Comparison of ENCODE assay signal across 8 cellular contexts in the genomic region with DNA sequence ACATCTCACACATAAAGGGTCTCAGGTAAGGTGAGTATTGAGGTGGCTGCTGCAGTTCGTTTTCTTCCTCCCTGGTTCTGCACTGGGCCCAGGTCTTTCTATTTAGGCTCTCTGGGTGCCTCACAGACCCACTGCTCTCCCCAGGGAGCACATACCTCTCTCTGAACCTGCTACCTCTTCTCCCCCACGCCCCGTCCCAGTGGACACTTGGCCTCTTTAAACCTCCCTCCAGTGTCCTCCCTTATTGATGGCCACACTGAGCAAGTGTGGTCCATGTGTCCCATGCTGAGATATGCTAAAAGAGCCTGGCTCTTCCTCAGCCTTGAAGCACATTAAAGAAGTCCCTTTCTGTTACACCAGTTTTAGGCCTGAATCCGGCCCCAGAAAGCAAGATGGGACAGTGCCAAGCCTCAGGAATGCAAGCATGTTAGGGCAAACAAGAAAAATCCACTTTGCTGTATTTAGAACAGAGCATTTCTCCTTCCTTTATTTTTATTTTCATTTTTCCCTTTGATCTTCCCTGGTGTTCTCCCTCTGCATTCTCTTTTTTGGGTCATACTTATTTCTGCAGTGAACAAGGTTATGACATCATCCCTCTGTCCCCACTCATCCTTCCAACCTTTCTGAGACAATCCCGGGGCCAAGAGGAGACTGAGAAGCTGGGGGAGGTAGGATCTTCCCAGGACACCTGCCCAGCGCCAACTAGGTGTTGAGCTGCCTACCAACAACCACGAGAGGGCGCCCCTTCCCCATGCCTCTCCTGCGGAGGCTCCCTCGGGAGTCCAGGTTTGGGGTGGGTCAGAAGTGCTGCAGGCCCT. TPM values are rescaled to one million over a fixed set of nuclear protein-coding genes. Genes with fewer than 3 reads are reported as not detected.
DNase-seq lines count a peak whose midpoint lies in the region; ATAC-seq and TF ChIP-seq lines count a peak whose summit lies in the region.

No MANE protein-coding gene starts in this region.

- no peak overlapping the region for H2BK120ac ChIP-seq in neuronal stem cell (ENCODE audit: low read depth, low read length)

- H3K27me3 ChIP-seq in neuronal stem cell (ENCODE audit: control insufficient read depth in 3 of 3, insufficient read depth in 3 of 3, low read depth in 1 of 3, low read length in 3 of 3), result no peaks in the 10 kb centered on the region
- H3K27me3 ChIP-seq in thoracic aorta (replicated peaks; ENCODE audit: insufficient read depth), result no peaks in the 10 kb centered on the region

- H3K27ac ChIP-seq in neuronal stem cell (replicated peaks; ENCODE audit: low read length) (no peak overlapping the region), thoracic aorta (no peak overlapping the region)

- no peak overlapping the region for H3K4me3 ChIP-seq in neuronal stem cell (ENCODE audit: low read length in 2 of 2)
- H3K4me3 ChIP-seq in thoracic aorta, result no peak overlapping the region

- no peaks in the 10 kb centered on the region for H3K36me3 ChIP-seq in neuronal stem cell (replicated peaks in 1 of 2; ENCODE audit: control insufficient read depth in 2 of 2, insufficient read depth in 2 of 2, low read length in 2 of 2)
- no peaks in the 10 kb centered on the region for H3K36me3 ChIP-seq in thoracic aorta

- H3K4me1 ChIP-seq in neuronal stem cell (ENCODE audit: control insufficient read depth in 2 of 2, insufficient read depth in 1 of 2, low read depth in 1 of 2, low read length in 2 of 2) (peaks cover 15 to 16% of the 10 kb centered on the region in 2 donors), thoracic aorta (ENCODE audit: control insufficient read depth in 1 of 2, low read depth in 2 of 2) (peaks cover 6 to 10% of the 10 kb centered on the region in 2 donors)

- no peak overlapping the region for H2AK5ac ChIP-seq in neuronal stem cell (ENCODE audit: low read depth, low read length)

- no peak overlapping the region for H3K4me2 ChIP-seq in neuronal stem cell (ENCODE audit: insufficient read depth, low read length, poor library complexity, severe bottlenecking)

- no peak overlapping the region for H3K18ac ChIP-seq in neuronal stem cell (ENCODE audit: low read length)

- no peaks in the 10 kb centered on the region for H3K27me3 Mint-ChIP-seq in activated T-helper 1 cell treated with anti-CD3 and anti-CD28 coated beads, Interleukin-12 subunit alpha, Interleukin-12 subunit beta, Interleukin-2, Interleukin-4 antibody, amounts not matched to agents 30 ng/mL and 10 ng/mL and 1 ng/mL, durations not matched to agents 14 hours and 24 hours and 36 hours (ENCODE audit: insufficient read depth)

- H3K9ac ChIP-seq in neuronal stem cell (ENCODE audit: low read depth, low read length, poor library complexity), result no peak overlapping the region

- H3K9me3 ChIP-seq in neuronal stem cell (replicated peaks in 1 of 2; ENCODE audit: control insufficient read depth in 2 of 2, insufficient read depth in 1 of 2, low read depth in 1 of 2, low read length in 2 of 2), result no peaks in the 10 kb centered on the region
- H3K9me3 ChIP-seq in thoracic aorta, result no peaks in the 10 kb centered on the region

- H3K14ac ChIP-seq in neuronal stem cell (ENCODE audit: low read length), result no peak overlapping the region

- H3K27ac Mint-ChIP-seq in activated T-helper 1 cell treated with anti-CD3 and anti-CD28 coated beads, Interleukin-12 subunit alpha, Interleukin-12 subunit beta, Interleukin-2, Interleukin-4 antibody, amounts not matched to agents 30 ng/mL and 10 ng/mL and 1 ng/mL, durations not matched to agents 14 hours and 24 hours and 36 hours, result peak overlapping the region; percentile 98

- no peaks in the 10 kb centered on the region for H3K79me1 ChIP-seq in neuronal stem cell (ENCODE audit: low read depth, low read length)

- H3K23ac ChIP-seq in neuronal stem cell (ENCODE audit: low read depth, low read length, poor library complexity), result no peak overlapping the region

- DNase-seq in AG08395 (ENCODE audit: low spot score) (peak; percentile 84), HuH-7 (ENCODE audit: low spot score) (peak; percentile 86), RKO (ENCODE audit: low spot score) (peak; percentile 73), fibroblast of peridontal ligament (ENCODE audit: extremely low read depth) (peak; percentile 52), neuronal stem cell (ENCODE audit: low spot score) (peak; percentile 71), thoracic aorta (ENCODE audit: low spot score) (peak; percentile 33)
- DNase-seq in activated T-helper 1 cell treated with anti-CD3 and anti-CD28 coated beads, Interleukin-12 subunit alpha, Interleukin-12 subunit beta, Interleukin-2, Interleukin-4 antibody, amounts not matched to agents 30 ng/mL and 10 ng/mL and 1 ng/mL, durations not matched to agents 14 hours and 24 hours and 36 hours (ENCODE audit: low spot score), result peak; percentile 69

- H3K4me1 Mint-ChIP-seq in activated T-helper 1 cell treated with anti-CD3 and anti-CD28 coated beads, Interleukin-12 subunit alpha, Interleukin-12 subunit beta, Interleukin-2, Interleukin-4 antibody, amounts not matched to agents 30 ng/mL and 10 ng/mL and 1 ng/mL, durations not matched to agents 14 hours and 24 hours and 36 hours (ENCODE audit: low read depth), result peaks cover 93% of the 10 kb centered on the region

- H3K36me3 Mint-ChIP-seq in activated T-helper 1 cell treated with anti-CD3 and anti-CD28 coated beads, Interleukin-12 subunit alpha, Interleukin-12 subunit beta, Interleukin-2, Interleukin-4 antibody, amounts not matched to agents 30 ng/mL and 10 ng/mL and 1 ng/mL, durations not matched to agents 14 hours and 24 hours and 36 hours (ENCODE audit: low read depth), result peaks cover 5% of the 10 kb centered on the region

- peak; percentile 85 for TF ChIP-seq CTCF in thoracic aorta (IDR thresholded peaks at IDR 0.05)

- H3K9me3 Mint-ChIP-seq in activated T-helper 1 cell treated with anti-CD3 and anti-CD28 coated beads, Interleukin-12 subunit alpha, Interleukin-12 subunit beta, Interleukin-2, Interleukin-4 antibody, amounts not matched to agents 30 ng/mL and 10 ng/mL and 1 ng/mL, durations not matched to agents 14 hours and 24 hours and 36 hours, result no peaks in the 10 kb centered on the region

- H3K4me3 Mint-ChIP-seq in activated T-helper 1 cell treated with anti-CD3 and anti-CD28 coated beads, Interleukin-12 subunit alpha, Interleukin-12 subunit beta, Interleukin-2, Interleukin-4 antibody, amounts not matched to agents 30 ng/mL and 10 ng/mL and 1 ng/mL, durations not matched to agents 14 hours and 24 hours and 36 hours, result peak overlapping the region; percentile 78

- H4K8ac ChIP-seq in neuronal stem cell (ENCODE audit: low read depth, low read length), result no peak overlapping the region

- H2BK12ac ChIP-seq in neuronal stem cell (ENCODE audit: low read length), result no peak overlapping the region

- H4K91ac ChIP-seq in neuronal stem cell (ENCODE audit: low read depth, low read length, poor library complexity), result no peak overlapping the region

- H2BK15ac ChIP-seq in neuronal stem cell (ENCODE audit: low read length), result no peak overlapping the region

- ATAC-seq in GM18519 (IDR thresholded peaks at IDR 0.05; ENCODE audit: low FRiP score, unreplicated experiment), result peak; percentile 0
- no peak for ATAC-seq in thoracic aorta (ENCODE audit: insufficient number of reproducible peaks, low FRiP score, low read depth)

- H2BK5ac ChIP-seq in neuronal stem cell (ENCODE audit: low read length), result no peak overlapping the region

- no peak overlapping the region for H3K4ac ChIP-seq in neuronal stem cell (ENCODE audit: low read length)

- no peak overlapping the region for H2AFZ ChIP-seq in neuronal stem cell (ENCODE audit: low read length)

- intact Hi-C loops in activated T-helper 1 cell treated with anti-CD3 and anti-CD28 coated beads, Interleukin-12 subunit alpha, Interleukin-12 subunit beta, Interleukin-2, Interleukin-4 antibody, amounts not matched to agents 30 ng/mL and 10 ng/mL and 1 ng/mL, durations not matched to agents 14 hours and 24 hours and 36 hours (cut with micrococcal nuclease), result loop anchor here (1.0 to 10.0 kb wide), 12 partner anchors 8 to 285 kb away; partner anchors contain the start of genes C1orf162, CEPT1 and DRAM2

- WGBS in neuronal stem cell (ENCODE audit: extremely low coverage in 2 of 2, insufficient read length in 2 of 2, insufficient replicate concordance in 1 of 2), 2 donors, result no CpG with 5 or more reads among the region's 10 CpGs

RNA-seq across cellular contexts. Expression of gene CHI3L2, which starts 5.0 kb away (rescaled TPM):
- total RNA-seq in activated T-helper 1 cell treated with anti-CD3 and anti-CD28 coated beads, Interleukin-12 subunit alpha, Interleukin-12 subunit beta, Interleukin-2, Interleukin-4 antibody, amounts not matched to agents 30 ng/mL and 10 ng/mL and 1 ng/mL, durations not matched to agents 14 hours and 24 hours and 36 hours, result 2.8 and 4.0 TPM in 2 replicates
- polyA plus RNA-seq in neuronal stem cell (2013, experiment 1 of 2), result not detected
- 0.04 TPM for polyA plus RNA-seq in neuronal stem cell (2013, experiment 2 of 2)
- 1 to 10 TPM; 2.2 to 5.9 TPM for total RNA-seq in thoracic aorta

RNA-seq across cellular contexts. Expression of gene DENND2D, which starts 22.1 kb away (rescaled TPM):
- 205 and 206 TPM in 2 replicates for total RNA-seq in activated T-helper 1 cell treated with anti-CD3 and anti-CD28 coated beads, Interleukin-12 subunit alpha, Interleukin-12 subunit beta, Interleukin-2, Interleukin-4 antibody, amounts not matched to agents 30 ng/mL and 10 ng/mL and 1 ng/mL, durations not matched to agents 14 hours and 24 hours and 36 hours
- 0.32 TPM for polyA plus RNA-seq in neuronal stem cell (2013, experiment 1 of 2)
- polyA plus RNA-seq in neuronal stem cell (2013, experiment 2 of 2), result 0.19 TPM
- total RNA-seq in thoracic aorta, result 10 to 100 TPM; 15.8 to 19.8 TPM

Comparison
In these comparisons a context has a peak if more than half of its experiments do, and no peak if none do; other contexts are left out.
1. DNase-seq: peak in every context shown above with its lines; median percentile 86 in HuH-7; 84 in AG08395; 73 in RKO; 71 in neuronal stem cell; 69 in activated T-helper 1 cell treated with anti-CD3 and anti-CD28 coated beads, Interleukin-12 subunit alpha, Interleukin-12 subunit beta, Interleukin-2, Interleukin-4 antibody, amounts not matched to agents 30 ng/mL and 10 ng/mL and 1 ng/mL, durations not matched to agents 14 hours and 24 hours and 36 hours; 52 in fibroblast of peridontal ligament; 33 in thoracic aorta.